In genomic region chr7:83579740-83580139, GRCh38 we compare ENCODE assay signal across 17 cellular contexts.
DNase-seq lines count a peak whose midpoint lies in the region; ATAC-seq and TF ChIP-seq lines count a peak whose summit lies in the region.
"Had no signal": no experiment of that assay in that cellular context is flagged by ENCODE, and none has a peak within 500 bp of the region (broad histone marks: within the 10 kb centered on the region; RNA-seq: fewer than 3 reads in every experiment).

No MANE protein-coding gene starts in this region.

- no peak overlapping the region for H3K9ac ChIP-seq in GM23248
- H3K9ac ChIP-seq: parathyroid adenoma had no signal

- no peaks in the 10 kb centered on the region for H3F3A ChIP-seq in GM23248 (ENCODE audit: insufficient read depth)

- TF ChIP-seq CTCF in ovary (IDR thresholded peaks at IDR 0.05): no peak

- H3K36me3 ChIP-seq in GM23248 (ENCODE audit: low read depth) (no peaks in the 10 kb centered on the region), ovary (no peaks in the 10 kb centered on the region)
- H3K36me3 ChIP-seq: vagina had no signal

- no peak overlapping the region for H3K4me2 ChIP-seq in GM23248 (ENCODE audit: unreplicated experiment)

- no peaks in the 10 kb centered on the region for H3K9me2 ChIP-seq in GM23248 (ENCODE audit: insufficient read depth)

- intact Hi-C loops in ovary (cut with DNase I): no loop called here

- H3K4me1 ChIP-seq in GM23248 (ENCODE audit: insufficient read depth): no peaks in the 10 kb centered on the region
- H3K4me1 ChIP-seq in ovary (ENCODE audit: insufficient read depth): no peaks in the 10 kb centered on the region
- H3K4me1 ChIP-seq: parathyroid adenoma, vagina had no signal

- in situ Hi-C loops in GM23248 (cut with MboI): no loop called here

- 57% methylated on average over 5 of the region's 5 CpGs for WGBS in GM23248 (ENCODE audit: low coverage in 1 of 2, low lambda C conversion rate in 2 of 2, missing lambda C conversion rate in 2 of 2), 2 experiments
- WGBS in ovary, 3 donors: 57 to 69% (median 62%) methylated on average over 5 of the region's 5 CpGs

- TF ChIP-seq POLR2A in ovary (IDR thresholded peaks at IDR 0.05) (no peak), erythroblast (IDR thresholded peaks at IDR 0.05; ENCODE audit: low read length) (no peak)

- H3K27ac ChIP-seq in GM23248 (no peak overlapping the region), ovary (no peak overlapping the region)
- H3K27ac ChIP-seq: parathyroid adenoma, vagina had no signal

- H3K9me3 ChIP-seq in GM23248 (ENCODE audit: low read depth) (no peaks in the 10 kb centered on the region), ovary (no peaks in the 10 kb centered on the region)
- H3K9me3 ChIP-seq: vagina had no signal

- no peak overlapping the region for H3K4me3 ChIP-seq in GM23248
- no peak overlapping the region for H3K4me3 ChIP-seq in ovary
- H3K4me3 ChIP-seq: vagina had no signal

- H2AFZ ChIP-seq in GM23248: no peak overlapping the region
- H2AFZ ChIP-seq: parathyroid adenoma had no signal

- TF ChIP-seq EP300 in ovary (IDR thresholded peaks at IDR 0.05): no peak

- H4K20me1 ChIP-seq in GM23248 (ENCODE audit: insufficient read depth): no peaks in the 10 kb centered on the region

- 0 out of 3 replicates have a peak, but pooled peaks have one; percentile 32 for ATAC-seq in SK-N-SH treated with all-trans-retinoic acid at 6 μM for 48 hours
- no peak for ATAC-seq in HG02981 (IDR thresholded peaks at IDR 0.05; ENCODE audit: unreplicated experiment)
- ATAC-seq: activated CD4-positive, CD25-positive, alpha-beta regulatory T cell treated with anti-CD3 and anti-CD28 coated beads, Interleukin-2, amount 50 U/mL, for 24 hours; naive thymus-derived CD4-positive, alpha-beta T cell had no signal

- H3K27me3 ChIP-seq in GM23248 (replicated peaks; ENCODE audit: insufficient read depth): no peaks in the 10 kb centered on the region
- H3K27me3 ChIP-seq in ovary: no peaks in the 10 kb centered on the region
- H3K27me3 ChIP-seq: vagina had no signal

- DNase-seq in GM23248: peak; percentile 47
- DNase-seq in fibroblast of gingiva (ENCODE audit: low read depth): peak; percentile 1
- DNase-seq in renal cortical epithelial cell (ENCODE audit: low read depth): peak; percentile 87
- DNase-seq in ovary: no peak
- DNase-seq in erythroblast (lab: John Stamatoyannopoulos, UW): no peak
- DNase-seq: glutamatergic neuron; naive thymus-derived CD4-positive, alpha-beta T cell; NCI-H1436; NCI-H2171; NCI-H748 treated with DMSO at 0.1 percent for 48 hours; stimulated activated CD4-positive, alpha-beta T cell treated with anti-CD3 and anti-CD28 coated beads, Interleukin-2, amount 100 ng/mL, for 24 hours; T-helper 9 cell had no signal

- no peaks in the 10 kb centered on the region for H3K79me2 ChIP-seq in GM23248 (ENCODE audit: insufficient read depth)
- H3K79me2 ChIP-seq: parathyroid adenoma had no signal

TF ChIP-seq in SK-N-SH treated with all-trans-retinoic acid at 6 μM for 48 hours, 23 proteins besides CTCF, POLR2A, EP300 and RAD21:
- TF ChIP-seq ISL1 (CRISPR knock-in tag; IDR thresholded peaks at IDR 0.05) (no peak), BACH2 (CRISPR knock-in tag; IDR thresholded peaks at IDR 0.05; ENCODE audit: borderline replicate concordance) (no peak), TOX (CRISPR knock-in tag; IDR thresholded peaks at IDR 0.05; ENCODE audit: borderline replicate concordance) (0 out of 2 replicates have a peak, but pooled peaks have one; percentile 42)
TF ChIP-seq in SK-N-SH treated with all-trans-retinoic acid at 6 μM for 48 hours: peak in this region for 1.

Comparison
In these comparisons a context has a peak if more than half of its experiments do, and no peak if none do; other contexts are left out.
1. DNase-seq: peak in GM23248 (single experiment), fibroblast of gingiva (single experiment) and renal cortical epithelial cell (single experiment); none in ovary (0 of 5) and erythroblast (0 of 2).